In the genomic region with DNA sequence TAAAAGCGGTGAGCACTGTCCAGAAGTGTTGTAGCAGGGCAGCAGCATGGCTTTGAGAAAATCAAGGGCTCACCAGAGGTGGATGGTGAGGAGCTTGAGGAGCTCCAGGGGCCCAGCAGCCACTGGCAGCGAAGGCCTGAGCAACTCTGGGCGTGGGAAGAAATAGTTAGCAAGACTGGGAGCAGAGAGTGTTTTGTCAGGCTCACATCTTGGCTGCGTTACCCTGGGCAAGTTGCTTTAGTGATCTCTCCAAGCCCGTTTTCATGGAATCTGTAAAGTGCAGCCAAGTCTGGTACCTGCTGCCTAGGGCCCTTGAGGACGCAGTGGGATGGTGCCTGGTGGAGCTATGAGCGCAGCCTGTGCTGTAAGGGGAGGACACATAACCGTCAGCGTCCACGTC, we compare ENCODE assay signal across 21 cellular contexts.
DNase-seq lines count a peak whose midpoint lies in the region; ATAC-seq and TF ChIP-seq lines count a peak whose summit lies in the region.
"Had no signal": no experiment of that assay in that cellular context is flagged by ENCODE, and none has a peak within 500 bp of the region (broad histone marks: within the 10 kb centered on the region; RNA-seq: fewer than 3 reads in every experiment).

No MANE protein-coding gene starts in this region.

- no peaks in the 10 kb centered on the region for H3K27me3 ChIP-seq in right atrium auricular region
- no peaks in the 10 kb centered on the region for H3K27me3 ChIP-seq in neural progenitor cell
- no peaks in the 10 kb centered on the region for H3K27me3 ChIP-seq in upper lobe of right lung
- H3K27me3 ChIP-seq: BE2C, Peyer's patch had no signal

- TF ChIP-seq CTCF in right atrium auricular region (IDR thresholded peaks at IDR 0.05) (no peak), brain (conservative IDR thresholded peaks at IDR 0.05) (no peak), neural progenitor cell (IDR thresholded peaks at IDR 0.05) (no peak), upper lobe of right lung (IDR thresholded peaks at IDR 0.05) (no peak)

- H3K79me2 ChIP-seq in neural progenitor cell (ENCODE audit: low read depth): peaks cover 85% of the 10 kb centered on the region

- H2AFZ ChIP-seq in neural progenitor cell (replicated peaks): no peak overlapping the region

- no peaks in the 10 kb centered on the region for H3K9me3 ChIP-seq in right atrium auricular region
- H3K9me3 ChIP-seq in neural progenitor cell (ENCODE audit: low read depth): no peaks in the 10 kb centered on the region
- no peaks in the 10 kb centered on the region for H3K9me3 ChIP-seq in upper lobe of right lung
- H3K9me3 ChIP-seq: BE2C, Peyer's patch had no signal

- H3K27ac Mint-ChIP-seq in brain (peak overlapping the region in 3 of 5 experiments; percentile 14 to 72 (median 36)), neural progenitor cell (peak overlapping the region; percentile 38)
- H3K27ac Mint-ChIP-seq: CD4-positive, CD25-positive, alpha-beta regulatory T cell had no signal

- H3K4me1 Mint-ChIP-seq in brain (peaks cover 89% of the 10 kb centered on the region), neural progenitor cell (peaks cover 39% of the 10 kb centered on the region)
- H3K4me1 Mint-ChIP-seq: CD4-positive, CD25-positive, alpha-beta regulatory T cell had no signal

- H3K27ac ChIP-seq in right atrium auricular region: peak overlapping the region; percentile 9 to 24
- H3K27ac ChIP-seq in neural progenitor cell: no peak overlapping the region
- no peak overlapping the region for H3K27ac ChIP-seq in upper lobe of right lung
- H3K27ac ChIP-seq: Peyer's patch had no signal

- H4K20me1 ChIP-seq in neural progenitor cell (ENCODE audit: low read depth): peaks cover 76% of the 10 kb centered on the region

- no peaks in the 10 kb centered on the region for H3K27me3 Mint-ChIP-seq in brain
- H3K27me3 Mint-ChIP-seq in neural progenitor cell (ENCODE audit: insufficient read depth, low read depth): peaks cover 11% of the 10 kb centered on the region

- peaks cover 0 to 18% (median 6%) of the 10 kb centered on the region in 5 experiments for H3K9me3 Mint-ChIP-seq in brain
- peaks cover 20% of the 10 kb centered on the region for H3K9me3 Mint-ChIP-seq in neural progenitor cell

- H3K4me3 Mint-ChIP-seq in brain: no peak overlapping the region
- no peak overlapping the region for H3K4me3 Mint-ChIP-seq in neural progenitor cell
- H3K4me3 Mint-ChIP-seq: CD4-positive, CD25-positive, alpha-beta regulatory T cell had no signal

- no peak overlapping the region for H3K9ac ChIP-seq in neural progenitor cell

- no peak overlapping the region for H3K4me2 ChIP-seq in neural progenitor cell

- H3K4me3 ChIP-seq in right atrium auricular region: no peak overlapping the region
- no peak overlapping the region for H3K4me3 ChIP-seq in neural progenitor cell
- no peak overlapping the region for H3K4me3 ChIP-seq in upper lobe of right lung
- H3K4me3 ChIP-seq: Peyer's patch had no signal

- ATAC-seq in upper lobe of right lung (no peak), GM18867 (IDR thresholded peaks at IDR 0.05; ENCODE audit: unreplicated experiment) (no peak)
- ATAC-seq: Right ventricle myocardium inferior had no signal

- DNase-seq in right atrium auricular region (ENCODE audit: low spot score): no peak
- no peak for DNase-seq in cardiac septum (ENCODE audit: low spot score)
- DNase-seq in neural progenitor cell (ENCODE audit: low spot score): no peak
- peak; percentile 30 for DNase-seq in upper lobe of right lung
- DNase-seq in DMS 273 treated with DMSO at 0.1 percent for 48 hours (lab: John Stamatoyannopoulos, UW): no peak
- DNase-seq in activated naive CD4-positive, alpha-beta T cell treated with anti-CD3 and anti-CD28 coated beads, Interleukin-2, amount 50 U/mL, for 16 hours: no peak
- DNase-seq: BE2C; CD4-positive, CD25-positive, alpha-beta regulatory T cell; COR-L47; DMS153; GDM1; H7; Kasumi-1; MM.1S; NCI-H1092 treated with DMSO at 0.1 percent for 48 hours; NCI-H146; NCI-H2029 treated with DMSO at 0.1 percent for 48 hours; Peyer's patch had no signal

- intact Hi-C loops in cardiac septum (cut with DNase I) (no loop called here), upper lobe of right lung (cut with DNase I) (no loop called here)

- H3K4me1 ChIP-seq in right atrium auricular region: peaks cover 0 to 52% of the 10 kb centered on the region in 2 donors
- H3K4me1 ChIP-seq in neural progenitor cell: no peaks in the 10 kb centered on the region
- H3K4me1 ChIP-seq in upper lobe of right lung: peaks cover 6% of the 10 kb centered on the region

- H3K36me3 ChIP-seq in right atrium auricular region (peaks cover 5% of the 10 kb centered on the region), neural progenitor cell (no peaks in the 10 kb centered on the region), upper lobe of right lung (peaks cover 2% of the 10 kb centered on the region)
- H3K36me3 ChIP-seq: BE2C, Peyer's patch had no signal

- H3K36me3 Mint-ChIP-seq in brain (peaks cover 37% of the 10 kb centered on the region), neural progenitor cell (peaks cover 49% of the 10 kb centered on the region)
- H3K36me3 Mint-ChIP-seq: CD4-positive, CD25-positive, alpha-beta regulatory T cell had no signal

- no peaks in the 10 kb centered on the region for H3F3A ChIP-seq in neural progenitor cell (ENCODE audit: low read depth)

Comparison
In these comparisons a context has a peak if more than half of its experiments do, and no peak if none do; other contexts are left out.
1. H3K27ac ChIP-seq: peak in right atrium auricular region (2 of 2); none in neural progenitor cell (single experiment) and upper lobe of right lung (single experiment).